Comparison of ENCODE assay signal across 8 cellular contexts in the genomic region with DNA sequence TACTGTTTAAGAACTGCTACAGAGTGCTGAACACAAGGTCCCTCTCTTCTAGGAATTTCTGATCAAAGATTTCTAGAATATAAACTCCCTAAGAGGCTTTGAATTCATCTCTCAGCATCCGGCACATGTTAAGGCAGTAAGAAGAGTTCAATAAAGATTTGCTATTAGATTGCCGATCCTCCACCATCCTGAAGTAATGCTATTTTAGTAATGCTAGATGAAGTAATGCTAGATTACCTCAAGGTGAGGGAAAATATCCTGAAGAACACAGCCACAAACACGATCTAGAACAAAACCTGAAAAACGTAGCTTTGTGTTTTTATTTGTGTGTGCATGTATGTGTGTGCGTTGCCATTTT. TPM values are rescaled to one million over a fixed set of nuclear protein-coding genes. Genes with fewer than 3 reads are reported as not detected.
DNase-seq lines count a peak whose midpoint lies in the region; ATAC-seq and TF ChIP-seq lines count a peak whose summit lies in the region.

No MANE protein-coding gene starts in this region.

- H3K4me1 ChIP-seq in RWPE2 (ENCODE audit: insufficient read depth, poor library complexity, severe bottlenecking) = peaks cover 36% of the 10 kb centered on the region
- peaks cover 9 to 61% (median 32%) of the 10 kb centered on the region in 3 donors for H3K4me1 ChIP-seq in esophagus squamous epithelium

- H3K27me3 ChIP-seq in GM06990 (replicated peaks; ENCODE audit: control insufficient read depth, insufficient read depth, low read length) = no peaks in the 10 kb centered on the region
- no peaks in the 10 kb centered on the region for H3K27me3 ChIP-seq in RWPE2 (ENCODE audit: insufficient read depth, poor library complexity, severe bottlenecking)
- H3K27me3 ChIP-seq in esophagus squamous epithelium = no peaks in the 10 kb centered on the region

- no peaks in the 10 kb centered on the region for H3K9me3 Mint-ChIP-seq in progenitor cell of endocrine pancreas (ENCODE audit: low read depth)

- no peak for ATAC-seq in RWPE2 (ENCODE audit: low read depth)
- ATAC-seq in HG03280 (IDR thresholded peaks at IDR 0.05; ENCODE audit: unreplicated experiment) = no peak
- ATAC-seq in HG03175 (IDR thresholded peaks at IDR 0.05; ENCODE audit: unreplicated experiment) = no peak
- ATAC-seq in HG03354 (IDR thresholded peaks at IDR 0.05; ENCODE audit: poor library complexity, severe bottlenecking, unreplicated experiment) = no peak

- H3K4me3 Mint-ChIP-seq in progenitor cell of endocrine pancreas (ENCODE audit: low read depth) = peak overlapping the region; percentile 84

- peak overlapping the region; percentile 100 for H3K27ac Mint-ChIP-seq in progenitor cell of endocrine pancreas

- peaks cover 42% of the 10 kb centered on the region for H3K4me1 Mint-ChIP-seq in progenitor cell of endocrine pancreas (ENCODE audit: low read depth)

- no peak for DNase-seq in GM06990 (ENCODE audit: extremely low read depth, insufficient read length)
- DNase-seq in RWPE2 (ENCODE audit: low spot score) = no peak
- no peak for DNase-seq in esophagus squamous epithelium (lab: John Stamatoyannopoulos, UW)
- DNase-seq in progenitor cell of endocrine pancreas (ENCODE audit: low spot score, unreplicated experiment) = no peak
- DNase-seq in HuH-7 (ENCODE audit: low spot score) = no peak

- TF ChIP-seq POLR2A in esophagus squamous epithelium (IDR thresholded peaks at IDR 0.05) = no peak

- H3K36me3 ChIP-seq in GM06990 (ENCODE audit: control insufficient read depth, insufficient read depth, low read length) (peaks cover 2% of the 10 kb centered on the region), RWPE2 (ENCODE audit: low read depth) (peaks cover 39% of the 10 kb centered on the region), esophagus squamous epithelium (peaks cover 0 to 32% (median 11%) of the 10 kb centered on the region in 3 donors)

- 2 to 8% methylated on average over 5 of the region's 5 CpGs for WGBS in esophagus squamous epithelium, 2 donors

- H3K27me3 Mint-ChIP-seq in progenitor cell of endocrine pancreas = no peaks in the 10 kb centered on the region

- TF ChIP-seq CTCF in GM06990 (IDR thresholded peaks at IDR 0.05; ENCODE audit: insufficient read depth, low read length, poor library complexity, severe bottlenecking) (no peak), RWPE2 (IDR thresholded peaks at IDR 0.05; ENCODE audit: poor library complexity, severe bottlenecking) (no peak), esophagus squamous epithelium (IDR thresholded peaks at IDR 0.05) (no peak), progenitor cell of endocrine pancreas (IDR thresholded peaks at IDR 0.05; ENCODE audit: unreplicated experiment) (no peak)

- peak overlapping the region; percentile 93 for H3K27ac ChIP-seq in RWPE2 (ENCODE audit: poor library complexity, severe bottlenecking)
- peak overlapping the region; percentile 95 to 98 (median 98) for H3K27ac ChIP-seq in esophagus squamous epithelium

- intact Hi-C loops in esophagus squamous epithelium (cut with DNase I) = loop anchor here (10.0 kb wide), 1 partner anchor 194 kb away; the partner anchor contains the start of gene TGIF1

- H3K36me3 Mint-ChIP-seq in progenitor cell of endocrine pancreas (ENCODE audit: insufficient read depth) = peaks cover 14% of the 10 kb centered on the region

- no peaks in the 10 kb centered on the region for H3K9me3 ChIP-seq in RWPE2 (ENCODE audit: severe bottlenecking)
- H3K9me3 ChIP-seq in esophagus squamous epithelium = no peaks in the 10 kb centered on the region

- H3K4me3 ChIP-seq in GM06990 (replicated peaks; ENCODE audit: low read depth, low read length) = peak overlapping the region; percentile 90
- H3K4me3 ChIP-seq in RWPE2 (ENCODE audit: severe bottlenecking) = peak overlapping the region; percentile 75
- peak overlapping the region; percentile 74 to 92 (median 82) for H3K4me3 ChIP-seq in esophagus squamous epithelium

RNA-seq across cellular contexts. Expression of gene MYL12B, which starts 0.9 kb away (rescaled TPM):
- total RNA-seq in esophagus squamous epithelium (100 to 1,000 TPM; 362 to 430 (median 386) TPM), progenitor cell of endocrine pancreas (187 and 193 TPM in 2 replicates)

RNA-seq across cellular contexts. Expression of gene MYL12A, which starts 13.4 kb away (rescaled TPM):
- 100 to 1,000 TPM; 281 to 361 (median 317) TPM for total RNA-seq in esophagus squamous epithelium
- total RNA-seq in progenitor cell of endocrine pancreas = 236 and 256 TPM in 2 replicates

RNA-seq across cellular contexts. Expression of gene MYOM1, which starts 41.2 kb away (rescaled TPM):
- 1 to 10 TPM in 1 of 4 donors, under 1 TPM in 3; 0.23 to 2.5 (median 0.52) TPM for total RNA-seq in esophagus squamous epithelium
- total RNA-seq in progenitor cell of endocrine pancreas = 1.1 TPM in 2 replicates
